In the genomic region with DNA sequence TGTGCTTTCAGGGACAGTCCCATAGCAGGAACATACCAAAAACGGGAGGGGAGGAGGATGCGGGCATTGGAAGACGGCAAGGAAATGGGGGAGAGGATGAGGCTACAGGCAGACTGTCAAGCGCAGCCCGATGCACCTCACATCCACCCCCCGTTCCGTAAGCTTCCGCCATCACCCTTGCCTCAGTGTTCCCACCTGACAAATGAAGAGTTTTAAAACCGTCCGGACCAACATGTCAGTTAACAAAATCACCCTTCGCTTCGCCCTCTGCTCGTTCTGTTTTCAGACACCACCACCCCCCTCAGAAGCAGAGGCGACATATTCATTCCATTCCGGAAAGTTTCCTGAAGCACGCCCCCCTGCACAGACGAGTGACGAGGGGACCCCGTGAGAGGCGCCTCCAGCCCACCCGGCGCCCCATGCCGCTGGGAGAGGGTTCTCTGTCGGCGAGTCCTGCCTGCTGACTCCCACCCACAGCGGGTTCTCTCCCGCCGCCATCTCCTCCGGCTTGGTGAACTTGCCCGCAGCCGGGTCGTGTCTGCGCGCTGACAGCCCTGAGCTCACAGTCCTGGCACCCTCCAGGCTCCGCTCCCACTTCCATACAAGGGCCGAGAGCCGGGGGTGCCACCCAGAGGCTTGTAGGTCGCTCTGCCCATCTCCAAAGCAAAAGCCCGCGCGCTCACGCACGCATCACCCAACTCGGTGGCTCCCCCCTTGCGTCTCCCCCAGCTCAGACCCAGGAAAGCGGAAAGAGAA, we compare ENCODE assay signal across 8 cellular contexts. TPM values are rescaled to one million over a fixed set of nuclear protein-coding genes. Genes with fewer than 3 reads are reported as not detected.
DNase-seq lines count a peak whose midpoint lies in the region; ATAC-seq and TF ChIP-seq lines count a peak whose summit lies in the region.

No MANE protein-coding gene starts in this region.

- H3K27me3 ChIP-seq in HUES6 (ENCODE audit: control insufficient read depth, insufficient read depth, low read length) (peaks cover 65% of the 10 kb centered on the region), spleen (replicated peaks in 1 of 7) (peaks cover 3 to 94% (median 29%) of the 10 kb centered on the region in 7 donors), Karpas-422 (ENCODE audit: low read length) (no peaks in the 10 kb centered on the region)

- H3K4me1 ChIP-seq in HUES6 (ENCODE audit: control insufficient read depth, insufficient read depth, low read length) (peaks cover 55% of the 10 kb centered on the region), spleen (peaks cover 18 to 74% (median 47%) of the 10 kb centered on the region in 6 donors), Karpas-422 (ENCODE audit: low read length) (peaks cover 7% of the 10 kb centered on the region)

- intact Hi-C loops in left cardiac atrium (cut with DNase I) (no loop called here), spleen (cut with DNase I; ENCODE audit: low total_unique reads) (no loop called here)

- H3K4me2 ChIP-seq in Karpas-422 (ENCODE audit: low read depth, low read length, poor library complexity, severe bottlenecking) = no peak overlapping the region

- no peaks in the 10 kb centered on the region for H3K79me2 ChIP-seq in Karpas-422 (ENCODE audit: low read length)

- 0 out of 2 replicates have a peak, but pooled peaks cover 2% of the 10 kb centered on the region for H4K20me1 ChIP-seq in Karpas-422 (ENCODE audit: insufficient read depth, low read depth, low read length)

- no peak overlapping the region for H3K27ac ChIP-seq in HUES6 (ENCODE audit: low read depth, low read length)
- no peak overlapping the region for H3K27ac ChIP-seq in spleen
- H3K27ac ChIP-seq in Karpas-422 (ENCODE audit: low read length) = no peak overlapping the region

- WGBS in spleen, 5 donors = 5 to 12% (median 7%) methylated on average over 28 to 46 of the region's 46 CpGs

- DNase-seq in activated CD8-positive, alpha-beta memory T cell treated with anti-CD3 and anti-CD28 coated beads, Interleukin-2, amount 50 U/mL, for 4 hours = peak; percentile 54
- DNase-seq in left cardiac atrium (peak; percentile 79), spleen (no peak), Karpas-422 (no peak), GM03348 (ENCODE audit: low spot score) (no peak), erythroblast (lab: John Stamatoyannopoulos, UW) (no peak)
- DNase-seq in NK-92 treated with Interleukin-12 subunit alpha and Interleukin-12 subunit beta, amount 100 ng/mL, for 24 hours (lab: John Stamatoyannopoulos, UW) = no peak

- TF ChIP-seq POLR2A in spleen (IDR thresholded peaks at IDR 0.05) (no peak), erythroblast (IDR thresholded peaks at IDR 0.05; ENCODE audit: low read length) (no peak)

- no peak overlapping the region for H2AFZ ChIP-seq in Karpas-422 (ENCODE audit: low read length)

- ATAC-seq in left cardiac atrium = peak; percentile 58 to 67

- H3K36me3 ChIP-seq in HUES6 (ENCODE audit: control insufficient read depth, insufficient read depth, low read length) (no peaks in the 10 kb centered on the region), spleen (no peaks in the 10 kb centered on the region), Karpas-422 (ENCODE audit: insufficient read depth, low read length) (no peaks in the 10 kb centered on the region)

- H3K4me3 ChIP-seq in HUES6 (ENCODE audit: low read depth, low read length) (peak overlapping the region; percentile 58), spleen (peak overlapping the region in 7 of 8 donors; percentile 59 to 90 (median 63)), Karpas-422 (ENCODE audit: low read length) (no peak overlapping the region)

- H3K9me3 ChIP-seq in HUES6 (ENCODE audit: control insufficient read depth, insufficient read depth, low read depth, low read length) = no peaks in the 10 kb centered on the region
- no peaks in the 10 kb centered on the region for H3K9me3 ChIP-seq in spleen
- H3K9me3 ChIP-seq in Karpas-422 (ENCODE audit: low read length) = no peaks in the 10 kb centered on the region

- no peaks in the 10 kb centered on the region for H3K9me2 ChIP-seq in Karpas-422 (replicated peaks; ENCODE audit: insufficient read depth, low read length)

- H3K9ac ChIP-seq in HUES6 (ENCODE audit: low read length) (peak overlapping the region; percentile 11), Karpas-422 (ENCODE audit: low read length) (no peak overlapping the region)

- no peak for TF ChIP-seq CTCF in spleen (IDR thresholded peaks at IDR 0.05 in 8 of 11, conservative IDR thresholded peaks at IDR 0.05 in 3 of 11)

RNA-seq across cellular contexts. Expression of a gene that starts 1.5 kb away (rescaled TPM):
- total RNA-seq in left cardiac atrium (10 to 100 TPM; 33.3 to 40.0 TPM), spleen (10 to 100 TPM in 1 of 7 donors, 1 to 10 TPM in 6; 2.4 to 11.2 (median 6.6) TPM)
- polyA plus RNA-seq in spleen = 1 to 10 TPM in 2 of 3 donors, under 1 TPM in 1; 0.50 to 2.6 (median 1.6) TPM
- 3.5 and 5.6 TPM in 2 replicates for total RNA-seq in Karpas-422 (2014; rRNA removed; shearing (Covaris generic); ENCODE audit: low replicate concordance)

Comparison
In these comparisons a context has a peak if more than half of its experiments do, and no peak if none do; other contexts are left out.
1. DNase-seq: peak in activated CD8-positive, alpha-beta memory T cell treated with anti-CD3 and anti-CD28 coated beads, Interleukin-2, amount 50 U/mL, for 4 hours (single experiment) and left cardiac atrium (single experiment); none in spleen (single experiment), NK-92 treated with Interleukin-12 subunit alpha and Interleukin-12 subunit beta, amount 100 ng/mL, for 24 hours (single experiment), Karpas-422 (single experiment), GM03348 (single experiment) and erythroblast (0 of 2).